8 cellular contexts compared by ENCODE assay signal in the genomic region with DNA sequence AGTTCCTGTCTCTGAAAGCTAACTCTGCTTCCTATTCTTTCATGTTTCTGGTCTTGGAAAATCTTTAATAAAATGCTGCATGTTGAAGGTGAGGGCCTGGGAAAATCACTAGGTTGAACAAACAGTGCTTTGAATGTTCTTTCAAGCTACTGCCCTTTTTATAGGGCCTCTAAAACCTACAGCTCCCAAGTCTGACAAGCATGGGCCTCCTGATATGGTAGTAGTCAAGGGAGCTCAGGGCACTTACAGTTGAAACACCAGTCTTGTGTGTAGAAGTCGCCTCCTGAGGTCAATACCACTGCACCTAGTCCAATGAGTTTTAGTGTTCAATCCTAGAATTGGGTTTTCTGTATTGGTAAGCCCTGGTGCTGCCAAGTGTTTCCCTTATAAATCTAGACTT.
"Had no signal": no experiment of that assay in that cellular context is flagged by ENCODE, and none has a peak within 500 bp of the region (broad histone marks: within the 10 kb centered on the region; RNA-seq: fewer than 3 reads in every experiment).

No MANE protein-coding gene starts in this region.

- H3K4me3 ChIP-seq: GM23338, K562 had no signal

- FAIRE-seq: H1, H54, HTR-8/SVneo, K562 had no signal

- ATAC-seq: GM23338, K562 had no signal

- DNase-seq: H9, HCEC 1CT, IMR-90 had no signal

- H3K4me2 ChIP-seq: GM23338 had no signal
